Comparison of ENCODE assay signal across 1 cellular context in the genomic region with DNA sequence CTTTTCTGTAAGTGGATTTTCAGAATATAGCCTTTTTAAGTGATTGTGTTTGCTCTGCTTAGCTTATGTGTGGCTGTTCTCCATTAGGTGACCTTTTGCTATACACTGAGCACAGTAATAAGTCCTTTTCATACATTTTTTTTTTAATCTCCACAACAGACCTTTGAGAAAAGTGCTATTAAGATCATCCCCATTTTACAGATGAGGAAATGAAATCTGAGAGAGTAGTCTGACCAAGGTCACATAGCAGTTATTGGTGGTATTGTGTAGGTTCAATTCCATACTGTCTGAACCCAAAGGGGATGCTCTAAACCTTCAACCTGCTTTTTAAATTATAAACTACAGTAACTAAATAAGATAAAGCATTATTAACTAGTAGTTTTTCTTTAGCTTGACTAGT.
TF ChIP-seq lines count a peak whose summit lies in the region.

No MANE protein-coding gene starts in this region.

TF ChIP-seq in endothelial cell of umbilical vein, 7 proteins besides CTCF, POLR2A, EP300 and RAD21:
- TF ChIP-seq POLR2AphosphoS5 (IDR thresholded peaks at IDR 0.05; ENCODE audit: insufficient read depth, low read depth, low read length) (no peak), EZH2 (IDR thresholded peaks at IDR 0.05; ENCODE audit: borderline replicate concordance, low read depth, low read length, severe bottlenecking) (no peak), MAX (IDR thresholded peaks at IDR 0.05; ENCODE audit: insufficient read depth, insufficient read length) (no peak), GATA2 (IDR thresholded peaks at IDR 0.05; ENCODE audit: insufficient read depth, insufficient read length, low read depth, low read length) (no peak), MYC (IDR thresholded peaks at IDR 0.05; ENCODE audit: low read depth, low read length) (no peak), JUN (IDR thresholded peaks at IDR 0.05; ENCODE audit: borderline replicate concordance, insufficient read depth, insufficient read length, low read depth) (no peak), FOS (IDR thresholded peaks at IDR 0.05; ENCODE audit: borderline replicate concordance, insufficient read depth, low read length) (no peak)
TF ChIP-seq in endothelial cell of umbilical vein: peak in this region for 0.
